ENCODE assay signal across 18 cellular contexts in genomic region chr1:237467320-237467719, GRCh38.
A peak's percentile ranks its signal among the peaks of the same experiment; 100 is the strongest.
DNase-seq lines count a peak whose midpoint lies in the region; ATAC-seq and TF ChIP-seq lines count a peak whose summit lies in the region.
"Had no signal": no experiment of that assay in that cellular context is flagged by ENCODE, and none has a peak within 500 bp of the region (broad histone marks: within the 10 kb centered on the region; RNA-seq: fewer than 3 reads in every experiment).

No MANE protein-coding gene starts in this region.

- intact Hi-C loops in Right ventricle myocardium superior (cut with DNase I) (no loop called here), cardiac septum (cut with DNase I) (no loop called here), heart left ventricle (cut with DNase I) (no loop called here), left ventricle myocardium superior (cut with micrococcal nuclease) (no loop called here), adrenal gland (cut with DNase I) (no loop called here)
- intact Hi-C loops in activated CD8-positive, alpha-beta T cell treated with anti-CD3 and anti-CD28 coated beads for 36 hours (cut with micrococcal nuclease): no loop called here

- H3K9me3 Mint-ChIP-seq in mesothelial cell of epicardium: no peaks in the 10 kb centered on the region
- H3K9me3 Mint-ChIP-seq in activated CD8-positive, alpha-beta T cell treated with anti-CD3 and anti-CD28 coated beads for 36 hours: no peaks in the 10 kb centered on the region
- H3K9me3 Mint-ChIP-seq: CD4-positive, alpha-beta memory T cell; H9 had no signal

- no peak overlapping the region for H3K4me3 Mint-ChIP-seq in mesothelial cell of epicardium
- no peak overlapping the region for H3K4me3 Mint-ChIP-seq in activated CD8-positive, alpha-beta T cell treated with anti-CD3 and anti-CD28 coated beads for 36 hours
- H3K4me3 Mint-ChIP-seq: CD14-positive monocyte; CD4-positive, alpha-beta memory T cell; H9 had no signal

- POLR2A ChIA-PET in activated CD8-positive, alpha-beta T cell treated with anti-CD3 and anti-CD28 coated beads for 36 hours (lab: Charles Lee): no interaction called here

- ATAC-seq in Right ventricle myocardium superior (ENCODE audit: poor library complexity): peak; percentile 24
- peak; percentile 75 to 88 (median 78) for ATAC-seq in heart left ventricle
- ATAC-seq in left ventricle myocardium superior: peak; percentile 70
- no peak for ATAC-seq in activated CD8-positive, alpha-beta T cell treated with anti-CD3 and anti-CD28 coated beads for 36 hours
- ATAC-seq: GM12878, HepG2 had no signal

- H3K4me3 ChIP-seq in heart left ventricle (no peak overlapping the region), adrenal gland (no peak overlapping the region)
- H3K4me3 ChIP-seq: BLaER1, GM12878 had no signal

- H3K36me3 Mint-ChIP-seq in mesothelial cell of epicardium: no peaks in the 10 kb centered on the region
- no peaks in the 10 kb centered on the region for H3K36me3 Mint-ChIP-seq in activated CD8-positive, alpha-beta T cell treated with anti-CD3 and anti-CD28 coated beads for 36 hours (ENCODE audit: low read depth)
- H3K36me3 Mint-ChIP-seq: CD14-positive monocyte; CD4-positive, alpha-beta memory T cell had no signal

- H3K36me3 ChIP-seq in heart left ventricle (peaks cover 0 to 78% (median 0%) of the 10 kb centered on the region in 9 donors), adrenal gland (replicated peaks in 1 of 2) (no peaks in the 10 kb centered on the region)
- H3K36me3 ChIP-seq: BLaER1 had no signal

- no peak for DNase-seq in Right ventricle myocardium superior
- no peak for DNase-seq in cardiac septum (ENCODE audit: low spot score)
- no peak for DNase-seq in heart left ventricle
- DNase-seq in left ventricle myocardium superior: no peak
- DNase-seq in adrenal gland: no peak
- DNase-seq in NCI-H1105 treated with DMSO at 0.1 percent for 48 hours (lab: John Stamatoyannopoulos, UW): no peak
- no peak for DNase-seq in mesothelial cell of epicardium (ENCODE audit: low spot score in 2 of 2, unreplicated experiment in 2 of 2)
- no peak for DNase-seq in activated CD8-positive, alpha-beta T cell treated with anti-CD3 and anti-CD28 coated beads for 36 hours
- DNase-seq: 8988T; CD4-positive, alpha-beta memory T cell; DMS53; DND-41; EL; H9 had no signal

- H3K27me3 ChIP-seq in heart left ventricle (no peaks in the 10 kb centered on the region), adrenal gland (no peaks in the 10 kb centered on the region)
- H3K27me3 ChIP-seq: BLaER1 had no signal

- H3K27me3 Mint-ChIP-seq in mesothelial cell of epicardium (ENCODE audit: low read depth): no peaks in the 10 kb centered on the region
- H3K27me3 Mint-ChIP-seq in activated CD8-positive, alpha-beta T cell treated with anti-CD3 and anti-CD28 coated beads for 36 hours: no peaks in the 10 kb centered on the region
- H3K27me3 Mint-ChIP-seq: CD4-positive, alpha-beta memory T cell had no signal

- H3K9me3 ChIP-seq in heart left ventricle (no peaks in the 10 kb centered on the region), adrenal gland (replicated peaks in 1 of 3) (no peaks in the 10 kb centered on the region)
- H3K9me3 ChIP-seq: BLaER1 had no signal

- H3K27ac ChIP-seq in heart left ventricle (peak overlapping the region in 9 of 12 donors; percentile 19 to 61 (median 47)), adrenal gland (no peak overlapping the region)
- H3K27ac ChIP-seq: BLaER1 had no signal

- TF ChIP-seq POLR2A in heart left ventricle (IDR thresholded peaks at IDR 0.05): no peak
- no peak for TF ChIP-seq POLR2A in adrenal gland (IDR thresholded peaks at IDR 0.05)

- H3K4me1 Mint-ChIP-seq in mesothelial cell of epicardium: peaks cover 2% of the 10 kb centered on the region
- no peaks in the 10 kb centered on the region for H3K4me1 Mint-ChIP-seq in activated CD8-positive, alpha-beta T cell treated with anti-CD3 and anti-CD28 coated beads for 36 hours (ENCODE audit: low read depth)
- H3K4me1 Mint-ChIP-seq: CD14-positive monocyte had no signal

- TF ChIP-seq CTCF in heart left ventricle (IDR thresholded peaks at IDR 0.05) (no peak), adrenal gland (IDR thresholded peaks at IDR 0.05) (no peak), mesothelial cell of epicardium (IDR thresholded peaks at IDR 0.05; ENCODE audit: unreplicated experiment) (no peak)
- no peak for TF ChIP-seq CTCF in activated CD8-positive, alpha-beta T cell treated with anti-CD3 and anti-CD28 coated beads for 36 hours (IDR thresholded peaks at IDR 0.05)

- no peak overlapping the region for H3K27ac Mint-ChIP-seq in mesothelial cell of epicardium
- no peak overlapping the region for H3K27ac Mint-ChIP-seq in activated CD8-positive, alpha-beta T cell treated with anti-CD3 and anti-CD28 coated beads for 36 hours
- H3K27ac Mint-ChIP-seq: CD14-positive monocyte; CD4-positive, alpha-beta memory T cell; H9 had no signal

- CTCF ChIA-PET in activated CD8-positive, alpha-beta T cell treated with anti-CD3 and anti-CD28 coated beads for 36 hours (lab: Charles Lee): no interaction called here

- peaks cover 0 to 37% (median 4%) of the 10 kb centered on the region in 12 donors for H3K4me1 ChIP-seq in heart left ventricle
- H3K4me1 ChIP-seq in adrenal gland (replicated peaks in 1 of 2): no peaks in the 10 kb centered on the region
- H3K4me1 ChIP-seq: BLaER1 had no signal

- WGBS in heart left ventricle, 4 donors: 15 to 27% (median 21%) methylated on average over 3 of the region's 3 CpGs
- WGBS in adrenal gland, 4 donors: 42 to 54% (median 46%) methylated on average over 3 of the region's 3 CpGs

Comparison
In these comparisons a context has a peak if more than half of its experiments do, and no peak if none do; other contexts are left out.
1. H3K27ac ChIP-seq: peak in heart left ventricle (9 of 12); none in adrenal gland (0 of 5).